In the genomic region with DNA sequence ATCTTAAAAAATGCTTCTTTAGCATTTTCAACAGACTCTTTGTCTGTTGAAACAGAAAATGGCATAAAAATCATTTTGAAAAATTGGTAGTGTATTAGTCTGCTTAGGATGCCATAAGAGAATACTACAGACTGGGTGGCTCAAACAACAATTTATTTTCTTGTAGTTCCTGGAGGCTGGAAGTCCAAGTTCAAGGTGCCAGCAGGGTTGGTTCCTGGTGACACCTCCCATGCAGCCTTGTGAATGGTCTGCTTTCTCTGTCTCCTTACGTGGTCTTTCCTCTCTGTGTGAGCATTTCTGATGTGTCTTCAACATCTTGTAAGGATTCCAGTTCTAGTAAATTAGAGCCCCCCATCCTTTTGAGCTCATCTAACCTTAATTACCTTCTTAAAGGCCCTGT, we compare ENCODE assay signal across 34 cellular contexts.
"Had no signal": no experiment of that assay in that cellular context is flagged by ENCODE, and none has a peak within 500 bp of the region (broad histone marks: within the 10 kb centered on the region; RNA-seq: fewer than 3 reads in every experiment).

No MANE protein-coding gene starts in this region.

- H3K4me2 ChIP-seq: KMS-11 had no signal

- H3K36me3 ChIP-seq: MG63 had no signal

- H3K9me3 ChIP-seq: MG63 had no signal

- DNase-seq: Karpas-422, Kasumi-1, MG63, MM.1S, MV-4-11, NCI-H1048, NCI-H1092, NCI-H1092 treated with DMSO at 0.1 percent for 48 hours, NCI-H1105, NCI-H1105 treated with DMSO at 0.1 percent for 48 hours, NCI-H1417, NCI-H1417 treated with DMSO at 0.1 percent for 48 hours, NCI-H1436, NCI-H1436 treated with DMSO at 0.1 percent for 48 hours, NCI-H146, NCI-H1694, NCI-H1694 treated with DMSO at 0.1 percent for 48 hours, NCI-H187, NCI-H187 treated with DMSO at 0.1 percent for 48 hours, NCI-H1930, NCI-H2029, NCI-H2029 treated with DMSO at 0.1 percent for 48 hours, NCI-H2081, NCI-H2081 treated with DMSO at 0.1 percent for 48 hours, NCI-H2107, NCI-H2171, NCI-H2171 treated with DMSO at 0.1 percent for 48 hours, NCI-H2227 treated with DMSO at 0.1 percent for 48 hours, NCI-H226, NCI-H345, NCI-H446, NCI-H446 treated with DMSO at 0.1 percent for 48 hours, NCI-H510A had no signal

- H3K27ac ChIP-seq: KMS-11 had no signal

- H3K27me3 ChIP-seq: MG63 had no signal

- H3K9ac ChIP-seq: KMS-11 had no signal

- H3K4me3 ChIP-seq: MG63 had no signal
